1 cellular context compared by ENCODE assay signal in genomic region chr2:104849036-104849551, GRCh38.
TF ChIP-seq lines count a peak whose summit lies in the region.

No MANE protein-coding gene starts in this region.

TF ChIP-seq in GM23338, 12 proteins besides CTCF, POLR2A, EP300 and RAD21 (continued from another document):
- TF ChIP-seq ZNF462 (CRISPR knock-in tag; IDR thresholded peaks at IDR 0.05) (no peak), STAT1 (IDR thresholded peaks at IDR 0.05; ENCODE audit: unreplicated experiment) (no peak), NANOG (IDR thresholded peaks at IDR 0.05; ENCODE audit: borderline replicate concordance) (no peak), EZH2 (IDR thresholded peaks at IDR 0.05; ENCODE audit: low read depth, unreplicated experiment) (peak; percentile 46), JUNB (IDR thresholded peaks at IDR 0.05; ENCODE audit: unreplicated experiment) (no peak)
TF ChIP-seq in GM23338: peak in this region for 1.
